27 cellular contexts compared by ENCODE assay signal in genomic region chr2:126642031-126642430, GRCh38.
"Had no signal": no experiment of that assay in that cellular context is flagged by ENCODE, and none has a peak within 500 bp of the region (broad histone marks: within the 10 kb centered on the region; RNA-seq: fewer than 3 reads in every experiment).

No MANE protein-coding gene starts in this region.

- H3K27me3 Mint-ChIP-seq: stimulated activated naive B cell treated with anti-CD40 and anti-IgM and Interleukin-4, amounts not matched to agents 10 μg/mL and 1 μg/mL and 100 μg/mL, for 72 hours had no signal

- H3K4me3 Mint-ChIP-seq: immature natural killer cell; memory B cell; naive thymus-derived CD8-positive, alpha-beta T cell; nephron; neural crest cell; stimulated activated naive B cell treated with anti-CD40 and anti-IgM and Interleukin-4, amounts not matched to agents 10 μg/mL and 1 μg/mL and 100 μg/mL, for 72 hours had no signal

- H3K9me3 ChIP-seq: left lung, lower lobe of right lung, neutrophil, ovary, right atrium auricular region, stomach, testis, thyroid gland, transverse colon, upper lobe of right lung had no signal

- H3K27ac Mint-ChIP-seq: immature natural killer cell; memory B cell; nephron; progenitor cell of endocrine pancreas; stimulated activated naive B cell treated with anti-CD40 and anti-IgM and Interleukin-4, amounts not matched to agents 10 μg/mL and 1 μg/mL and 100 μg/mL, for 72 hours had no signal

- ATAC-seq: left colon; left lung; lower lobe of right lung; naive thymus-derived CD8-positive, alpha-beta T cell; sciatic nerve; stimulated activated naive B cell treated with anti-CD40 and anti-IgM and Interleukin-4, amounts not matched to agents 10 μg/mL and 1 μg/mL and 100 μg/mL, for 72 hours; stimulated activated naive CD8-positive, alpha-beta T cell treated with anti-CD3 and anti-CD28 coated beads, Interleukin-15, Interleukin-2, amounts not matched to agents 100 U/mL and 50 U/mL, for 24 hours; upper lobe of right lung had no signal

- DNase-seq: hypothalamus; immature natural killer cell; kidney; left colon; left lung; lower lobe of right lung; naive thymus-derived CD8-positive, alpha-beta T cell; occipital lobe; ovary; stimulated activated CD4-positive, alpha-beta T cell treated with anti-CD3 and anti-CD28 coated beads, Interleukin-12 subunit alpha, Interleukin-12 subunit beta, amount 100 ng/mL, for 4 hours; stimulated activated CD4-positive, alpha-beta T cell treated with anti-CD3 and anti-CD28 coated beads, Interleukin-15, amount 100 ng/mL, for 24 hours; stimulated activated CD4-positive, alpha-beta T cell treated with anti-CD3 and anti-CD28 coated beads, Interleukin-4, amount 100 ng/mL, for 1 hour; stimulated activated naive B cell treated with anti-CD40 and anti-IgM and Interleukin-4, amounts not matched to agents 10 μg/mL and 1 μg/mL and 100 μg/mL, for 72 hours; stimulated activated naive CD8-positive, alpha-beta T cell treated with anti-CD3 and anti-CD28 coated beads, Interleukin-15, Interleukin-2, amounts not matched to agents 100 U/mL and 50 U/mL, for 24 hours; stomach; testis; thyroid gland; transverse colon; upper lobe of right lung had no signal

- H3K27me3 ChIP-seq: left lung, neutrophil, ovary, right atrium auricular region, stomach, testis, thyroid gland, transverse colon, upper lobe of right lung had no signal

- H3K4me3 ChIP-seq: left lung, lower lobe of right lung, ovary, right atrium auricular region, skin epidermis, stomach, testis, thyroid gland, transverse colon, upper lobe of right lung had no signal

- H3K27ac ChIP-seq: left lung, lower lobe of right lung, neutrophil, ovary, right atrium auricular region, skin epidermis, stomach, testis, thyroid gland, transverse colon, upper lobe of right lung had no signal

- H3K36me3 ChIP-seq: left lung, lower lobe of right lung, neutrophil, ovary, right atrium auricular region, stomach, thyroid gland, transverse colon, upper lobe of right lung had no signal

- H3K4me1 ChIP-seq: lower lobe of right lung, right atrium auricular region, stomach, testis, thyroid gland, transverse colon, upper lobe of right lung had no signal

- H3K9me3 Mint-ChIP-seq: immature natural killer cell; memory B cell; naive thymus-derived CD8-positive, alpha-beta T cell; nephron; neural crest cell had no signal

- H3K36me3 Mint-ChIP-seq: immature natural killer cell; memory B cell; naive thymus-derived CD8-positive, alpha-beta T cell had no signal

- H3K4me1 Mint-ChIP-seq: immature natural killer cell had no signal
